ENCODE assay signal across 20 cellular contexts in the genomic region with DNA sequence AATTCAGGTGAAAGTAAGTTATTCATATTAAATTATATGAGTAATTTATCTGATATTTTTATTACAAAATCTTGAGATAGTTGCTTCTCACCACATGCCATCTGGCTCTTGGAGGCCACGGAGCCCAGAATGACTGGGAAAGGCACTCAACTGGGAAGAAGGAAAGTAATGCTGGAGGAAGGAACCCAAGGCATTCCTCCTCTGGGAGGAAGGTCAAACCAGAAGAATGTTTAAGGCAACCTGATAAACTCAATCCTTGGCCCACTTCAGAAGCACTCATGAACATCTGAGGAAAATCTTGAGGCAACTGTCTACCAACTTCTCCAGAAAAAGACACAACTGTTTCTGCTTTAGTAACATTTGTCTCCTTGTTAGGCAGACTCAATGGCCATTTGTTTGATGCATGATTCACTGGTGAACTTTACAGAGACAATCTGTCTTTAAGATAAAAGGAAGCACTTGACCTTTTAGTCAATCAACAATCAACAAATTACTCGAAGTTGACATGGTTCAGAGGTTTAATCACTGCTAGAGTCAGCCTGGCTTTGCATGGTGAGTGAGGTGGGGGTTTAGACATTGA.
"Had no signal": no experiment of that assay in that cellular context is flagged by ENCODE, and none has a peak within 500 bp of the region (broad histone marks: within the 10 kb centered on the region; RNA-seq: fewer than 3 reads in every experiment).

No MANE protein-coding gene starts in this region.

- H3K4me1 Mint-ChIP-seq: activated CD8-positive, alpha-beta memory T cell treated with anti-CD3 and anti-CD28 coated beads, Interleukin-2, amount 10 ng/mL, durations not matched to agents 7 days and 5 days; activated naive CD8-positive, alpha-beta T cell treated with anti-CD3 and anti-CD28 coated beads, Interleukin-2, amount 50 U/mL, for 24 hours; endodermal cell; nephron had no signal

- H3K9me3 Mint-ChIP-seq: type B pancreatic cell had no signal

- H3K27ac Mint-ChIP-seq: activated CD4-positive, alpha-beta memory T cell treated with anti-CD3 and anti-CD28 coated beads for 36 hours; activated CD8-positive, alpha-beta memory T cell treated with anti-CD3 and anti-CD28 coated beads, Interleukin-2, amount 10 ng/mL, durations not matched to agents 7 days and 5 days; activated naive CD4-positive, alpha-beta T cell treated with anti-CD3 and anti-CD28 coated beads for 36 hours; activated naive CD8-positive, alpha-beta T cell treated with anti-CD3 and anti-CD28 coated beads, Interleukin-2, amount 50 U/mL, for 24 hours; activated T-helper 2 cell treated with anti-CD3 and anti-CD28 coated beads, Interferon-gamma antibody, Interleukin-2, Interleukin-4, amounts not matched to agents 10 μg/mL and 5 μg/mL and 100 μg/mL, durations not matched to agents 14 hours and 24 hours and 36 hours; endodermal cell; nephron; type B pancreatic cell had no signal

- DNase-seq: activated CD4-positive, alpha-beta memory T cell treated with anti-CD3 and anti-CD28 coated beads for 36 hours; activated CD8-positive, alpha-beta memory T cell treated with anti-CD3 and anti-CD28 coated beads, Interleukin-2, amount 10 ng/mL, durations not matched to agents 7 days and 5 days; activated naive CD4-positive, alpha-beta T cell treated with anti-CD3 and anti-CD28 coated beads for 36 hours; activated naive CD8-positive, alpha-beta T cell treated with anti-CD3 and anti-CD28 coated beads, Interleukin-2, amount 50 U/mL, for 24 hours; activated T-cell treated with anti-CD3 and anti-CD28 coated beads, Interleukin-2, amount 50 U/mL, for 1 hour; dorsolateral prefrontal cortex; endodermal cell; erythroblast; kidney; left ventricle myocardium inferior; occipital lobe; psoas muscle; right lobe of liver; stimulated activated naive CD8-positive, alpha-beta T cell treated with anti-CD3 and anti-CD28 coated beads, Interleukin-15, Interleukin-2, amounts not matched to agents 100 U/mL and 50 U/mL, for 24 hours had no signal

- H3K36me3 Mint-ChIP-seq: activated CD4-positive, alpha-beta memory T cell treated with anti-CD3 and anti-CD28 coated beads for 36 hours; activated CD8-positive, alpha-beta memory T cell treated with anti-CD3 and anti-CD28 coated beads, Interleukin-2, amount 10 ng/mL, durations not matched to agents 7 days and 5 days; type B pancreatic cell had no signal

- H3K27ac ChIP-seq: ascending aorta, dorsolateral prefrontal cortex, hepatocyte, left ventricle myocardium inferior, psoas muscle, right lobe of liver, VCaP had no signal

- H3K36me3 ChIP-seq: ascending aorta, left ventricle myocardium inferior, right lobe of liver had no signal

- ATAC-seq: activated CD8-positive, alpha-beta memory T cell treated with anti-CD3 and anti-CD28 coated beads, Interleukin-2, amount 10 ng/mL, durations not matched to agents 7 days and 5 days; activated naive CD8-positive, alpha-beta T cell treated with anti-CD3 and anti-CD28 coated beads, Interleukin-2, amount 50 U/mL, for 24 hours; psoas muscle; right lobe of liver; stimulated activated naive CD8-positive, alpha-beta T cell treated with anti-CD3 and anti-CD28 coated beads, Interleukin-15, Interleukin-2, amounts not matched to agents 100 U/mL and 50 U/mL, for 24 hours had no signal

- H3K4me1 ChIP-seq: ascending aorta, left ventricle myocardium inferior, psoas muscle, right lobe of liver had no signal

- H3K27me3 ChIP-seq: ascending aorta, dorsolateral prefrontal cortex, hepatocyte, right lobe of liver had no signal

- H3K4me3 Mint-ChIP-seq: activated CD4-positive, alpha-beta memory T cell treated with anti-CD3 and anti-CD28 coated beads for 36 hours; activated CD8-positive, alpha-beta memory T cell treated with anti-CD3 and anti-CD28 coated beads, Interleukin-2, amount 10 ng/mL, durations not matched to agents 7 days and 5 days; activated naive CD4-positive, alpha-beta T cell treated with anti-CD3 and anti-CD28 coated beads for 36 hours; activated naive CD8-positive, alpha-beta T cell treated with anti-CD3 and anti-CD28 coated beads, Interleukin-2, amount 50 U/mL, for 24 hours; endodermal cell; nephron; type B pancreatic cell had no signal

- H3K79me2 ChIP-seq: hepatocyte had no signal

- H3K9me3 ChIP-seq: right lobe of liver had no signal

- H2AFZ ChIP-seq: hepatocyte had no signal

- H3K4me2 ChIP-seq: hepatocyte had no signal

- H3K27me3 Mint-ChIP-seq: activated CD4-positive, alpha-beta memory T cell treated with anti-CD3 and anti-CD28 coated beads for 36 hours; activated CD8-positive, alpha-beta memory T cell treated with anti-CD3 and anti-CD28 coated beads, Interleukin-2, amount 10 ng/mL, durations not matched to agents 7 days and 5 days; activated naive CD8-positive, alpha-beta T cell treated with anti-CD3 and anti-CD28 coated beads, Interleukin-2, amount 50 U/mL, for 24 hours had no signal

- H3K4me3 ChIP-seq: ascending aorta, dorsolateral prefrontal cortex, hepatocyte, left ventricle myocardium inferior, psoas muscle, right lobe of liver had no signal
